ENCODE assay signal across 10 cellular contexts in genomic region chr15:80969316-80969715, GRCh38.
"Had no signal": no experiment of that assay in that cellular context is flagged by ENCODE, and none has a peak within 500 bp of the region (broad histone marks: within the 10 kb centered on the region; RNA-seq: fewer than 3 reads in every experiment).

No MANE protein-coding gene starts in this region.

- H3K4me3 Mint-ChIP-seq: IgD-negative memory B cell had no signal

- H3K27me3 ChIP-seq: SJSA1 had no signal

- H3K9me3 ChIP-seq: SJSA1 had no signal

- H3K4me3 ChIP-seq: K562, SJSA1, SK-N-MC had no signal

- DNase-seq: NCI-H2029, NCI-H510A, NCI-H524 treated with DMSO at 0.1 percent for 48 hours, Right ventricle myocardium superior, SIG-M5 had no signal

- H3K27ac ChIP-seq: KMS-11, SJSA1, SK-N-MC had no signal

- H3K27me3 Mint-ChIP-seq: IgD-negative memory B cell had no signal

- H3K36me3 Mint-ChIP-seq: IgD-negative memory B cell had no signal

- H3K9ac ChIP-seq: KMS-11 had no signal
